8 cellular contexts compared by ENCODE assay signal in genomic region chr22:49958961-49959781, GRCh38. TPM values are rescaled to one million over a fixed set of nuclear protein-coding genes. Genes with fewer than 3 reads are reported as not detected.
A peak's percentile ranks its signal among the peaks of the same experiment; 100 is the strongest.
DNase-seq lines count a peak whose midpoint lies in the region; ATAC-seq, FAIRE-seq and TF ChIP-seq lines count a peak whose summit lies in the region.

No MANE protein-coding gene starts in this region.

- peaks cover 0 to 28% (median 17%) of the 10 kb centered on the region in 9 donors for H3K36me3 ChIP-seq in heart right ventricle

- ATAC-seq in heart right ventricle (no peak), GM21447 (IDR thresholded peaks at IDR 0.05; ENCODE audit: unreplicated experiment) (no peak), HG03469 (IDR thresholded peaks at IDR 0.05; ENCODE audit: unreplicated experiment) (no peak), HG02884 (IDR thresholded peaks at IDR 0.05; ENCODE audit: unreplicated experiment) (no peak)

- FAIRE-seq in GM12891 (lab: Jason Lieb, UNC), result peak; percentile 55

- intact Hi-C loops in heart right ventricle (cut with DNase I), result no loop called here

- TF ChIP-seq CTCF in WI38 (IDR thresholded peaks at IDR 0.05; ENCODE audit: low read depth, low read length) (no peak), heart right ventricle (IDR thresholded peaks at IDR 0.05) (no peak)

- no peaks in the 10 kb centered on the region for H3K27me3 ChIP-seq in heart right ventricle

- H3K4me3 ChIP-seq in WI38 (ENCODE audit: low read depth, low read length) (peak overlapping the region; percentile 64; the same call in 1 of the 2 replicates), heart right ventricle (peak overlapping the region; percentile 30 to 97 (median 88)), skeletal muscle cell (ENCODE audit: low read depth, low read length) (peak overlapping the region; percentile 68)

- DNase-seq in GM12891 (ENCODE audit: insufficient read length, low spot score) (no peak), heart right ventricle (peak; percentile 26 to 32), skeletal muscle cell (ENCODE audit: low read depth) (no peak), NCI-H526 (lab: John Stamatoyannopoulos, UW) (no peak)

- peak overlapping the region in 9 of 10 donors; percentile 85 to 99 (median 98) for H3K27ac ChIP-seq in heart right ventricle

- H3K9me3 ChIP-seq in heart right ventricle, result no peaks in the 10 kb centered on the region

- 65 to 69% methylated on average over 28 of the region's 28 CpGs for WGBS in heart right ventricle, 2 donors

- TF ChIP-seq POLR2A in GM12891 (IDR thresholded peaks at IDR 0.05; ENCODE audit: low read depth, low read length), result no peak

- peaks cover 39 to 61% (median 51%) of the 10 kb centered on the region in 9 donors for H3K4me1 ChIP-seq in heart right ventricle

TF ChIP-seq in GM12891, 5 proteins besides CTCF, POLR2A, EP300 and RAD21:
- TF ChIP-seq POLR2AphosphoS5 (IDR thresholded peaks at IDR 0.05; ENCODE audit: low read depth, low read length) (no peak), PAX5 (IDR thresholded peaks at IDR 0.05; ENCODE audit: insufficient read depth, low read length, severe bottlenecking) (no peak), SPI1 (IDR thresholded peaks at IDR 0.05; ENCODE audit: low read depth, low read length) (no peak), POU2F2 (IDR thresholded peaks at IDR 0.05; ENCODE audit: low read depth, low read length) (no peak), TAF1 (IDR thresholded peaks at IDR 0.05; ENCODE audit: low read depth, low read length) (no peak)

RNA-seq across cellular contexts. Expression of gene PIM3, which starts 1.4 kb away (rescaled TPM):
- 34.2 TPM for polyA plus RNA-seq in GM12891 (2012; ENCODE audit: low read depth, missing spikeins)
- 10 to 100 TPM; 27.4 to 81.6 (median 41.6) TPM for total RNA-seq in heart right ventricle
- 10 to 100 TPM; 43.9 to 62.0 TPM for polyA plus RNA-seq in heart right ventricle

RNA-seq across cellular contexts. Expression of gene CRELD2, which starts 40.7 kb away (rescaled TPM):
- polyA plus RNA-seq in GM12891 (2012; ENCODE audit: low read depth, missing spikeins), result 35.8 TPM
- total RNA-seq in heart right ventricle, result 10 to 100 TPM; 13.0 to 32.5 (median 19.2) TPM
- polyA plus RNA-seq in heart right ventricle, result 10 to 100 TPM; 11.0 to 90.0 TPM

RNA-seq across cellular contexts. Expression of gene ALG12, which starts 40.9 kb away (rescaled TPM):
- 13.5 TPM for polyA plus RNA-seq in GM12891 (2012; ENCODE audit: low read depth, missing spikeins)
- total RNA-seq in heart right ventricle, result 10 to 100 TPM in 9 of 10 donors, 1 to 10 TPM in 1; 9.6 to 19.8 (median 16.0) TPM
- 10 to 100 TPM in 1 of 2 donors, 1 to 10 TPM in 1; 9.7 to 10.4 TPM for polyA plus RNA-seq in heart right ventricle

RNA-seq across cellular contexts. Expression of gene IL17REL, which starts 53.4 kb away (rescaled TPM):
- polyA plus RNA-seq in GM12891 (2012; ENCODE audit: low read depth, missing spikeins), result 0.05 TPM
- under 1 TPM in 1 of 10 donors, not detected in 9; 0.11 TPM for total RNA-seq in heart right ventricle
- polyA plus RNA-seq in heart right ventricle, result not detected

Comparison
In these comparisons a context has a peak if more than half of its experiments do, and no peak if none do; other contexts are left out.
1. DNase-seq: peak in heart right ventricle (2 of 2); none in GM12891 (single experiment), skeletal muscle cell (single experiment) and NCI-H526 (0 of 2).
2. Peak in every context shown above with its lines, with median percentiles within 50 percentile points of each other: H3K4me3 ChIP-seq.